In genomic region chr9:134814598-134815215, GRCh38 we compare ENCODE assay signal across 16 cellular contexts.
DNase-seq lines count a peak whose midpoint lies in the region; ATAC-seq and TF ChIP-seq lines count a peak whose summit lies in the region.
"Had no signal": no experiment of that assay in that cellular context is flagged by ENCODE, and none has a peak within 500 bp of the region (broad histone marks: within the 10 kb centered on the region; RNA-seq: fewer than 3 reads in every experiment).

No MANE protein-coding gene starts in this region.

- no peaks in the 10 kb centered on the region for H3K9me3 ChIP-seq in RWPE2 (ENCODE audit: severe bottlenecking)
- H3K9me3 ChIP-seq: body of pancreas had no signal

- no peak overlapping the region for H3K27ac ChIP-seq in RWPE2 (ENCODE audit: poor library complexity, severe bottlenecking)
- H3K27ac ChIP-seq: body of pancreas had no signal

- ATAC-seq in RWPE2 (ENCODE audit: low read depth) (peak; percentile 73; the same call in 2 of the 3 replicates), Right ventricle myocardium superior (ENCODE audit: poor library complexity) (no peak), GM18502 (IDR thresholded peaks at IDR 0.05; ENCODE audit: poor library complexity, unreplicated experiment) (no peak), HG03097 (IDR thresholded peaks at IDR 0.05; ENCODE audit: low FRiP score, unreplicated experiment) (no peak)
- ATAC-seq: body of pancreas; stimulated activated naive B cell treated with anti-CD40 and anti-IgM and Interleukin-4, amounts not matched to agents 10 μg/mL and 1 μg/mL and 100 μg/mL, for 72 hours had no signal

- TF ChIP-seq CTCF in RWPE2 (IDR thresholded peaks at IDR 0.05; ENCODE audit: poor library complexity, severe bottlenecking): no peak

- DNase-seq in EL (peak; percentile 28), RWPE2 (ENCODE audit: low spot score) (no peak), fibroblast of peridontal ligament (ENCODE audit: extremely low read depth) (peak; percentile 18), skeletal muscle cell (ENCODE audit: low read depth) (peak; percentile 22), Right ventricle myocardium superior (no peak), mesenteric fat pad (ENCODE audit: low spot score) (no peak)
- DNase-seq: body of pancreas; Kasumi-1; NCI-H1105; NCI-H524; SHP77 treated with DMSO at 0.1 percent for 48 hours; stimulated activated CD4-positive, alpha-beta T cell treated with anti-CD3 and anti-CD28 coated beads, Interleukin-2, amount 100 ng/mL, for 24 hours; stimulated activated naive B cell treated with anti-CD40 and anti-IgM and Interleukin-4, amounts not matched to agents 10 μg/mL and 1 μg/mL and 100 μg/mL, for 72 hours had no signal

- H3K4me1 ChIP-seq in RWPE2 (ENCODE audit: insufficient read depth, poor library complexity, severe bottlenecking): no peaks in the 10 kb centered on the region
- H3K4me1 ChIP-seq: body of pancreas had no signal

- H3K27me3 ChIP-seq in RWPE2 (ENCODE audit: insufficient read depth, poor library complexity, severe bottlenecking): no peaks in the 10 kb centered on the region
- H3K27me3 ChIP-seq: body of pancreas had no signal

- intact Hi-C loops in Right ventricle myocardium superior (cut with DNase I): no loop called here

- no peak overlapping the region for H3K4me3 ChIP-seq in RWPE2 (ENCODE audit: severe bottlenecking)
- no peak overlapping the region for H3K4me3 ChIP-seq in skeletal muscle cell (ENCODE audit: low read depth, low read length)
- H3K4me3 ChIP-seq: body of pancreas, lung had no signal

- H3K36me3 ChIP-seq in RWPE2 (ENCODE audit: low read depth): peaks cover 43% of the 10 kb centered on the region

Comparison
In these comparisons a context has a peak if more than half of its experiments do, and no peak if none do; other contexts are left out.
1. DNase-seq: peak in EL (single experiment), fibroblast of peridontal ligament (single experiment) and skeletal muscle cell (single experiment); none in RWPE2 (single experiment), Right ventricle myocardium superior (single experiment) and mesenteric fat pad (single experiment).